Comparison of ENCODE assay signal across 9 cellular contexts in genomic region chr17:29587591-29587990, GRCh38. TPM values are rescaled to one million over a fixed set of nuclear protein-coding genes. Genes with fewer than 3 reads are reported as not detected.
DNase-seq lines count a peak whose midpoint lies in the region; ATAC-seq and TF ChIP-seq lines count a peak whose summit lies in the region.
"Had no signal": no experiment of that assay in that cellular context is flagged by ENCODE, and none has a peak within 500 bp of the region (broad histone marks: within the 10 kb centered on the region; RNA-seq: fewer than 3 reads in every experiment).

No MANE protein-coding gene starts in this region.

- no peak for DNase-seq in MM.1S
- DNase-seq in neural crest cell (ENCODE audit: low read depth, low spot score) = no peak
- no peak for DNase-seq in superior temporal gyrus (ENCODE audit: extremely low spot score)
- no peak for DNase-seq in AG08396 (ENCODE audit: low spot score)
- no peak for DNase-seq in islet precursor cell
- DNase-seq: RPMI8226 had no signal

- peak overlapping the region; percentile 86 for H3K4me3 Mint-ChIP-seq in dendritic cell treated with granulocyte-macrophage colony-stimulating factor and Interleukin-4, amounts not matched to agents 40 ng/mL and 50 ng/mL, for 4 days
- peak overlapping the region; percentile 98 for H3K4me3 Mint-ChIP-seq in neural crest cell

- H3F3A ChIP-seq in MM.1S (ENCODE audit: insufficient read depth, low read length) = peaks cover 6% of the 10 kb centered on the region; the same call in 1 of the 2 replicates

- peak overlapping the region; percentile 80 for H3K27ac Mint-ChIP-seq in dendritic cell treated with granulocyte-macrophage colony-stimulating factor and Interleukin-4, amounts not matched to agents 40 ng/mL and 50 ng/mL, for 4 days
- H3K27ac Mint-ChIP-seq in neural crest cell (ENCODE audit: unreplicated experiment) = no peak overlapping the region

- peak overlapping the region; percentile 68; the same call in 1 of the 2 replicates for H3K9ac ChIP-seq in MM.1S (ENCODE audit: low read length)

- H3K9me3 Mint-ChIP-seq in dendritic cell treated with granulocyte-macrophage colony-stimulating factor and Interleukin-4, amounts not matched to agents 40 ng/mL and 50 ng/mL, for 4 days = no peaks in the 10 kb centered on the region
- no peaks in the 10 kb centered on the region for H3K9me3 Mint-ChIP-seq in neural crest cell

- H3K36me3 Mint-ChIP-seq in dendritic cell treated with granulocyte-macrophage colony-stimulating factor and Interleukin-4, amounts not matched to agents 40 ng/mL and 50 ng/mL, for 4 days (ENCODE audit: low read depth) = peaks cover 25% of the 10 kb centered on the region
- no peaks in the 10 kb centered on the region for H3K36me3 Mint-ChIP-seq in neural crest cell (ENCODE audit: low read depth)

- no peak for ATAC-seq in GM19351 (IDR thresholded peaks at IDR 0.05; ENCODE audit: unreplicated experiment)

- H3K9me2 ChIP-seq in MM.1S (replicated peaks; ENCODE audit: insufficient read depth, low read length) = no peaks in the 10 kb centered on the region

- H3K4me1 Mint-ChIP-seq in dendritic cell treated with granulocyte-macrophage colony-stimulating factor and Interleukin-4, amounts not matched to agents 40 ng/mL and 50 ng/mL, for 4 days (ENCODE audit: low read depth) = peaks cover 87% of the 10 kb centered on the region
- H3K4me1 Mint-ChIP-seq in neural crest cell = peaks cover 62% of the 10 kb centered on the region

- H3K79me2 ChIP-seq in MM.1S (ENCODE audit: low read length) = peaks cover 55% of the 10 kb centered on the region

- no peak overlapping the region for H2AFZ ChIP-seq in MM.1S (ENCODE audit: low read length)

- no peaks in the 10 kb centered on the region for H4K20me1 ChIP-seq in MM.1S (ENCODE audit: insufficient read depth, low read length)

- no peaks in the 10 kb centered on the region for H3K9me3 ChIP-seq in MM.1S (replicated peaks; ENCODE audit: insufficient read depth, low read length)

- H3K27me3 Mint-ChIP-seq in dendritic cell treated with granulocyte-macrophage colony-stimulating factor and Interleukin-4, amounts not matched to agents 40 ng/mL and 50 ng/mL, for 4 days = peaks cover 11% of the 10 kb centered on the region
- no peaks in the 10 kb centered on the region for H3K27me3 Mint-ChIP-seq in neural crest cell (ENCODE audit: low read depth)

- H3K27me3 ChIP-seq in MM.1S (replicated peaks; ENCODE audit: insufficient read depth, low read length) = no peaks in the 10 kb centered on the region

- peak overlapping the region; percentile 78; the same call in 1 of the 2 replicates for H3K4me3 ChIP-seq in MM.1S (ENCODE audit: low read length)

- H3K36me3 ChIP-seq in MM.1S (replicated peaks; ENCODE audit: insufficient read depth, low read length) = no peaks in the 10 kb centered on the region

- peak overlapping the region; percentile 90; the same call in 1 of the 2 replicates for H3K4me2 ChIP-seq in MM.1S (ENCODE audit: low read depth, low read length)

- H3K27ac ChIP-seq in C4-2B (peak overlapping the region; percentile 89; the same call in 1 of the 2 replicates), MM.1S (ENCODE audit: low read length) (no peak overlapping the region)

- H3K4me1 ChIP-seq in MM.1S (ENCODE audit: low read length) = peaks cover 29% of the 10 kb centered on the region

- intact Hi-C loops in dendritic cell treated with granulocyte-macrophage colony-stimulating factor and Interleukin-4, amounts not matched to agents 40 ng/mL and 50 ng/mL, for 4 days (cut with micrococcal nuclease) = no loop called here

- TF ChIP-seq CTCF in C4-2B (conservative IDR thresholded peaks at IDR 0.05) (no peak), MM.1S (IDR thresholded peaks at IDR 0.05; ENCODE audit: low read length) (no peak), neural crest cell (conservative IDR thresholded peaks at IDR 0.05) (no peak)

RNA-seq across cellular contexts. Expression of gene GIT1, which starts 1.9 kb away (rescaled TPM):
- 89.3 and 96.5 TPM in 2 replicates for total RNA-seq in neural crest cell

RNA-seq across cellular contexts. Expression of gene ANKRD13B, which starts 5.3 kb away (rescaled TPM):
- total RNA-seq in neural crest cell = 65.0 and 70.0 TPM in 2 replicates

RNA-seq across cellular contexts. Expression of gene TP53I13, which starts 19.1 kb away (rescaled TPM):
- total RNA-seq in neural crest cell = 34.3 and 35.0 TPM in 2 replicates

RNA-seq across cellular contexts. Expression of gene ABHD15, which starts 20.8 kb away (rescaled TPM):
- total RNA-seq in neural crest cell = 3.7 and 4.2 TPM in 2 replicates

RNA-seq across cellular contexts. Expression of gene CORO6, which starts 35.1 kb away (rescaled TPM):
- total RNA-seq in neural crest cell = 2.7 and 3.1 TPM in 2 replicates
